Comparison of ENCODE assay signal across 18 cellular contexts in the genomic region with DNA sequence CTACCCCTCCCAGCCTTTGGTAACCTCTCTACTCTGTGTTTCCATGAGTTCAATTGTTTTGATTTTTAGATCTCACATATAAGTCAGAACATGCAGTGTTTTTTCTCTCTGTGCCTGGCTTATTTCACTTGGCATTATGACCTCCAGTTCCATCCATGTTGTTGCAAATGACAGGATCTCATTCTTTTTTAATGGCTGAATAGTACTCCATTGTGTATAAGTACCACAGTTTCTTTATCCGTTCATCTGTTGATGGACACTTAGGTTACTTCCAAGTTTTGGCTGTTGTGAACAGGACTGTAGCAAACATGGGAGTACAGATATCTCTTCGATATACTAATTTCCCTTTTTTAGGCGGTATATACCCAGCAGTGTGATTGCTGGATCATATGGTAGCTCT.
DNase-seq lines count a peak whose midpoint lies in the region; ATAC-seq and TF ChIP-seq lines count a peak whose summit lies in the region.
"Had no signal": no experiment of that assay in that cellular context is flagged by ENCODE, and none has a peak within 500 bp of the region (broad histone marks: within the 10 kb centered on the region; RNA-seq: fewer than 3 reads in every experiment).

No MANE protein-coding gene starts in this region.

- POLR2A ChIA-PET in SK-N-SH (lab: Yijun Ruan, JAX) = no interaction called here
- POLR2A ChIA-PET in HEK293T (lab: Yijun Ruan, JAX) = no interaction called here

- peaks cover 5% of the 10 kb centered on the region for H3K27me3 Mint-ChIP-seq in glutamatergic neuron (ENCODE audit: unreplicated experiment)

- CTCF ChIA-PET in SK-N-SH (lab: Yijun Ruan, JAX) = no interaction called here
- CTCF ChIA-PET in HEK293T (lab: Yijun Ruan, JAX) = no interaction called here

- H3K9me3 ChIP-seq in SK-N-SH (no peaks in the 10 kb centered on the region), cardiac muscle cell (ENCODE audit: low read depth) (no peaks in the 10 kb centered on the region), uterus (no peaks in the 10 kb centered on the region)

- no peak for TF ChIP-seq CTCF in SK-N-SH (IDR thresholded peaks at IDR 0.05)
- no peak for TF ChIP-seq CTCF in cardiac muscle cell (IDR thresholded peaks at IDR 0.05; ENCODE audit: low read depth, low read length)
- TF ChIP-seq CTCF in glutamatergic neuron (IDR thresholded peaks at IDR 0.05; ENCODE audit: partially characterized antibody, unreplicated experiment) = no peak
- TF ChIP-seq CTCF in uterus (IDR thresholded peaks at IDR 0.05) = no peak

- H4K20me1 ChIP-seq in SK-N-SH (ENCODE audit: insufficient read depth) = peaks cover 7% of the 10 kb centered on the region

- DNase-seq in SK-N-SH = no peak
- no peak for DNase-seq in cardiac muscle cell (ENCODE audit: low read depth in 1 of 2, low spot score in 1 of 2)
- DNase-seq in cardiac septum (ENCODE audit: low spot score) = no peak
- no peak for DNase-seq in glutamatergic neuron
- DNase-seq in HEK293T (ENCODE audit: extremely low spot score) = no peak
- no peak for DNase-seq in uterus
- DNase-seq: CD8-positive, alpha-beta T cell; COR-L47; DMS153; DMS79 treated with DMSO at 0.1 percent for 48 hours; EL; GDM1; GOT3; H9 had no signal

- H3K36me3 ChIP-seq in SK-N-SH (replicated peaks in 1 of 2; ENCODE audit: control insufficient read depth in 1 of 2, insufficient read depth in 2 of 2, low read length in 1 of 2) (peaks cover 43 to 52% of the 10 kb centered on the region in 2 experiments), cardiac muscle cell (no peaks in the 10 kb centered on the region), uterus (no peaks in the 10 kb centered on the region)

- H3K4me1 ChIP-seq in SK-N-SH (ENCODE audit: control insufficient read depth in 1 of 2, insufficient read depth in 2 of 2, low read depth in 1 of 2, low read length in 1 of 2) = peaks cover 24 to 34% of the 10 kb centered on the region in 2 experiments
- H3K4me1 ChIP-seq in cardiac muscle cell (ENCODE audit: low read depth) = peaks cover 87% of the 10 kb centered on the region
- peaks cover 0 to 8% of the 10 kb centered on the region in 2 donors for H3K4me1 ChIP-seq in uterus

- H3K79me2 ChIP-seq in SK-N-SH (ENCODE audit: insufficient read depth) = peaks cover 27% of the 10 kb centered on the region; the same call in 1 of the 2 replicates

- 93% methylated on average over 3 of the region's 3 CpGs for WGBS in SK-N-SH (ENCODE audit: low lambda C conversion rate)

- TF ChIP-seq EP300 in SK-N-SH (IDR thresholded peaks at IDR 0.05; ENCODE audit: borderline replicate concordance in 1 of 2, low read depth in 1 of 2, low read length in 1 of 2) = no peak

- intact Hi-C loops in cardiac septum (cut with DNase I) (no loop called here), uterus (cut with DNase I; ENCODE audit: low total_unique reads) (no loop called here)

- H3K27ac ChIP-seq in SK-N-SH (ENCODE audit: low read depth in 2 of 2, low read length in 1 of 2) (no peak overlapping the region), cardiac muscle cell (peak overlapping the region; percentile 86), uterus (no peak overlapping the region)
- H3K27ac ChIP-seq: 22Rv1, HL-60 had no signal

- no peaks in the 10 kb centered on the region for H3K9me2 ChIP-seq in SK-N-SH

- peaks cover 53% of the 10 kb centered on the region for H3K4me1 Mint-ChIP-seq in glutamatergic neuron (ENCODE audit: low read depth, unreplicated experiment)

- H3K9me3 Mint-ChIP-seq in glutamatergic neuron (ENCODE audit: unreplicated experiment) = peaks cover 11% of the 10 kb centered on the region
- H3K9me3 Mint-ChIP-seq: CD14-positive monocyte; CD8-positive, alpha-beta T cell; H9 had no signal

- no peak for TF ChIP-seq RAD21 in SK-N-SH (IDR thresholded peaks at IDR 0.05; ENCODE audit: low read length)

- no peak for ATAC-seq in SK-N-SH treated with all-trans-retinoic acid at 6 μM for 48 hours
- ATAC-seq: CD8-positive, alpha-beta T cell had no signal

- H3F3A ChIP-seq in SK-N-SH (replicated peaks; ENCODE audit: insufficient read depth) = peaks cover 7% of the 10 kb centered on the region

- H3K4me3 ChIP-seq in SK-N-SH (ENCODE audit: low read depth in 2 of 2, low read length in 1 of 2) (no peak overlapping the region), cardiac muscle cell (no peak overlapping the region), uterus (no peak overlapping the region)

- no peaks in the 10 kb centered on the region for H3K36me3 Mint-ChIP-seq in glutamatergic neuron (ENCODE audit: unreplicated experiment)

- H3K4me3 Mint-ChIP-seq in glutamatergic neuron (ENCODE audit: unreplicated experiment) = no peak overlapping the region
- H3K4me3 Mint-ChIP-seq: CD14-positive monocyte; CD8-positive, alpha-beta T cell; H9 had no signal

- H2AFZ ChIP-seq in SK-N-SH (ENCODE audit: low read depth) = no peak overlapping the region

- H3K9ac ChIP-seq in SK-N-SH = no peak overlapping the region

- H3K27ac Mint-ChIP-seq in glutamatergic neuron (ENCODE audit: unreplicated experiment) = peak overlapping the region; percentile 45
- H3K27ac Mint-ChIP-seq: CD8-positive, alpha-beta T cell; H9 had no signal

- H3K4me2 ChIP-seq in SK-N-SH = no peak overlapping the region

- no peak for TF ChIP-seq POLR2A in uterus (IDR thresholded peaks at IDR 0.05)

- H3K27me3 ChIP-seq in SK-N-SH (ENCODE audit: insufficient read depth) = no peaks in the 10 kb centered on the region
- H3K27me3 ChIP-seq in cardiac muscle cell = no peaks in the 10 kb centered on the region
- H3K27me3 ChIP-seq in uterus = no peaks in the 10 kb centered on the region

TF ChIP-seq in SK-N-SH treated with all-trans-retinoic acid at 6 μM for 48 hours, 23 proteins besides CTCF, POLR2A, EP300 and RAD21:
- no peak for TF ChIP-seq RARB (CRISPR knock-in tag; IDR thresholded peaks at IDR 0.05)
- peak; percentile 58; the same call in 1 of the 2 replicates for TF ChIP-seq ZNF8 (CRISPR knock-in tag; IDR thresholded peaks at IDR 0.05)

TF ChIP-seq in SK-N-SH, 30 proteins besides CTCF, POLR2A, EP300 and RAD21 (continues in another document):
- TF ChIP-seq YY1 (IDR thresholded peaks at IDR 0.05; ENCODE audit: low read depth) (no peak), RFX5 (IDR thresholded peaks at IDR 0.05; ENCODE audit: low read length) (no peak), GATA2 (CRISPR knock-in tag; IDR thresholded peaks at IDR 0.05) (no peak), NFIC (IDR thresholded peaks at IDR 0.05; ENCODE audit: borderline replicate concordance) (no peak), RXRA (IDR thresholded peaks at IDR 0.05; ENCODE audit: borderline replicate concordance, low read depth) (no peak), SIN3A (IDR thresholded peaks at IDR 0.05; ENCODE audit: borderline replicate concordance, low read depth, low read length) (no peak), RCOR1 (IDR thresholded peaks at IDR 0.05; ENCODE audit: low read length) (no peak), SMC3 (IDR thresholded peaks at IDR 0.05; ENCODE audit: low read depth, low read length) (no peak), GABPA (IDR thresholded peaks at IDR 0.05; ENCODE audit: low read depth) (no peak), FOXJ3 (CRISPR knock-in tag; IDR thresholded peaks at IDR 0.05) (no peak), TCF12 (IDR thresholded peaks at IDR 0.05) (no peak), NRF1 (IDR thresholded peaks at IDR 0.05; ENCODE audit: low read depth, low read length) (no peak)
- TF ChIP-seq, protein P1, sequence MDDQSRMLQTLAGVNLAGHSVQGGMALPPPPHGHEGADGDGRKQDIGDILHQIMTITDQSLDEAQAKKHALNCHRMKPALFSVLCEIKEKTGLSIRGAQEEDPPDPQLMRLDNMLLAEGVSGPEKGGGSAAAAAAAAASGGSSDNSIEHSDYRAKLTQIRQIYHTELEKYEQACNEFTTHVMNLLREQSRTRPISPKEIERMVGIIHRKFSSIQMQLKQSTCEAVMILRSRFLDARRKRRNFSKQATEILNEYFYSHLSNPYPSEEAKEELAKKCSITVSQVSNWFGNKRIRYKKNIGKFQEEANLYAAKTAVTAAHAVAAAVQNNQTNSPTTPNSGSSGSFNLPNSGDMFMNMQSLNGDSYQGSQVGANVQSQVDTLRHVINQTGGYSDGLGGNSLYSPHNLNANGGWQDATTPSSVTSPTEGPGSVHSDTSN (IDR thresholded peaks at IDR 0.05) = no peak

TF ChIP-seq in HEK293T, 16 proteins besides CTCF, POLR2A, EP300 and RAD21:
- TF ChIP-seq HDGF (IDR thresholded peaks at IDR 0.05; ENCODE audit: borderline replicate concordance) = no peak
- TF ChIP-seq LEF1 (IDR thresholded peaks at IDR 0.05; ENCODE audit: borderline replicate concordance) = no peak
- TF ChIP-seq FOXM1 (IDR thresholded peaks at IDR 0.05; ENCODE audit: borderline replicate concordance) = no peak
- TF ChIP-seq TARDBP (IDR thresholded peaks at IDR 0.05) = no peak
- no peak for TF ChIP-seq FOXK2 (IDR thresholded peaks at IDR 0.05)
- TF ChIP-seq SP1 (IDR thresholded peaks at IDR 0.05) = no peak
- no peak for TF ChIP-seq FOXA1 (IDR thresholded peaks at IDR 0.05)
- TF ChIP-seq NFRKB (IDR thresholded peaks at IDR 0.05) = no peak
- TF ChIP-seq BHLHE40 (IDR thresholded peaks at IDR 0.05; ENCODE audit: borderline replicate concordance) = no peak
- no peak for TF ChIP-seq L3MBTL2 (conservative IDR thresholded peaks at IDR 0.05)
- no peak for TF ChIP-seq ZNF384 (IDR thresholded peaks at IDR 0.05)
- TF ChIP-seq, protein P2, sequence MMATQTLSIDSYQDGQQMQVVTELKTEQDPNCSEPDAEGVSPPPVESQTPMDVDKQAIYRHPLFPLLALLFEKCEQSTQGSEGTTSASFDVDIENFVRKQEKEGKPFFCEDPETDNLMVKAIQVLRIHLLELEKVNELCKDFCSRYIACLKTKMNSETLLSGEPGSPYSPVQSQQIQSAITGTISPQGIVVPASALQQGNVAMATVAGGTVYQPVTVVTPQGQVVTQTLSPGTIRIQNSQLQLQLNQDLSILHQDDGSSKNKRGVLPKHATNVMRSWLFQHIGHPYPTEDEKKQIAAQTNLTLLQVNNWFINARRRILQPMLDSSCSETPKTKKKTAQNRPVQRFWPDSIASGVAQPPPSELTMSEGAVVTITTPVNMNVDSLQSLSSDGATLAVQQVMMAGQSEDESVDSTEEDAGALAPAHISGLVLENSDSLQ (IDR thresholded peaks at IDR 0.05) = no peak
- no peak for TF ChIP-seq ARNT (IDR thresholded peaks at IDR 0.05)
- TF ChIP-seq CTBP1 (IDR thresholded peaks at IDR 0.05; ENCODE audit: borderline replicate concordance) = no peak
- no peak for TF ChIP-seq ELF4 (IDR thresholded peaks at IDR 0.05)
- no peak for TF ChIP-seq SUZ12 (IDR thresholded peaks at IDR 0.05)
